ENCODE assay signal across 8 cellular contexts in genomic region chrX:48520976-48521352, GRCh38. TPM values are rescaled to one million over a fixed set of nuclear protein-coding genes. Genes with fewer than 3 reads are reported as not detected.
DNase-seq lines count a peak whose midpoint lies in the region; TF ChIP-seq lines count a peak whose summit lies in the region.

No MANE protein-coding gene starts in this region.

- H3K4me3 ChIP-seq in Peyer's patch = peak overlapping the region; percentile 47 to 80 (median 68)
- peak overlapping the region; percentile 61 to 68 (median 64) for H3K4me3 ChIP-seq in esophagus squamous epithelium
- H3K4me3 ChIP-seq in smooth muscle cell = peak overlapping the region; percentile 59
- peak overlapping the region in 1 of 2 donors; percentile 79 for H3K4me3 ChIP-seq in ascending aorta

- 17 to 40% methylated on average over 2 of the region's 2 CpGs for WGBS in esophagus squamous epithelium, 2 donors
- WGBS in smooth muscle cell (ENCODE audit: low lambda C conversion rate) = 57% methylated on average over 2 of the region's 2 CpGs

- H3K9ac ChIP-seq in smooth muscle cell (ENCODE audit: low read depth) = no peak overlapping the region

- H3F3A ChIP-seq in smooth muscle cell (ENCODE audit: low read depth) = no peaks in the 10 kb centered on the region

- H3K79me2 ChIP-seq in smooth muscle cell (ENCODE audit: low read depth) = peaks cover 6% of the 10 kb centered on the region

- intact Hi-C loops in esophagus squamous epithelium (cut with DNase I) (no loop called here), ascending aorta (cut with DNase I) (loop anchor here (1.0 to 5.0 kb wide), 2 partner anchors 18 to 44 kb away; partner anchors contain the start of genes FTSJ1 and TBC1D25)

- peaks cover 0 to 11% (median 0%) of the 10 kb centered on the region in 4 donors for H3K4me1 ChIP-seq in Peyer's patch
- H3K4me1 ChIP-seq in esophagus squamous epithelium = peaks cover 0 to 18% (median 4%) of the 10 kb centered on the region in 3 donors
- no peaks in the 10 kb centered on the region for H3K4me1 ChIP-seq in smooth muscle cell (ENCODE audit: low read depth)
- no peaks in the 10 kb centered on the region for H3K4me1 ChIP-seq in ascending aorta

- TF ChIP-seq POLR2A in Peyer's patch (IDR thresholded peaks at IDR 0.05) = no peak
- TF ChIP-seq POLR2A in esophagus squamous epithelium (IDR thresholded peaks at IDR 0.05) = no peak

- no peaks in the 10 kb centered on the region for H4K20me1 ChIP-seq in smooth muscle cell (ENCODE audit: low read depth)

- H3K27me3 ChIP-seq in Peyer's patch (no peaks in the 10 kb centered on the region), esophagus squamous epithelium (no peaks in the 10 kb centered on the region), smooth muscle cell (ENCODE audit: low read depth) (no peaks in the 10 kb centered on the region), ascending aorta (no peaks in the 10 kb centered on the region)

- H3K27ac ChIP-seq in Peyer's patch = peak overlapping the region; percentile 77 to 93 (median 88)
- H3K27ac ChIP-seq in esophagus squamous epithelium = peak overlapping the region; percentile 84 to 88 (median 86)
- no peak overlapping the region for H3K27ac ChIP-seq in smooth muscle cell (ENCODE audit: low read depth)
- no peak overlapping the region for H3K27ac ChIP-seq in ascending aorta

- H2AFZ ChIP-seq in smooth muscle cell (ENCODE audit: low read depth) = no peak overlapping the region

- H3K9me3 ChIP-seq in Peyer's patch (no peaks in the 10 kb centered on the region), esophagus squamous epithelium (no peaks in the 10 kb centered on the region), smooth muscle cell (replicated peaks; ENCODE audit: low read depth) (no peaks in the 10 kb centered on the region), ascending aorta (no peaks in the 10 kb centered on the region)

- TF ChIP-seq CTCF in Peyer's patch (IDR thresholded peaks at IDR 0.05) (no peak), esophagus squamous epithelium (IDR thresholded peaks at IDR 0.05) (no peak), smooth muscle cell (IDR thresholded peaks at IDR 0.05; ENCODE audit: borderline replicate concordance, insufficient read depth, poor library complexity, severe bottlenecking) (no peak), ascending aorta (IDR thresholded peaks at IDR 0.05) (no peak)

- DNase-seq in NCI-H748 (lab: John Stamatoyannopoulos, UW; ENCODE audit: unreplicated experiment) (peak; percentile 67), NCI-H748 treated with DMSO at 0.1 percent for 48 hours (lab: John Stamatoyannopoulos, UW) (no peak), Peyer's patch (no peak), esophagus squamous epithelium (lab: John Stamatoyannopoulos, UW) (no peak), smooth muscle cell (lab: John Stamatoyannopoulos, UW; ENCODE audit: unreplicated experiment) (no peak), ascending aorta (ENCODE audit: low spot score in 2 of 2) (no peak), NOMO-1 treated with dmso at 0.1 percent for 144 hours (lab: John Stamatoyannopoulos, UW; ENCODE audit: unreplicated experiment) (no peak), T1000 (lab: John Stamatoyannopoulos, UW) (no peak)

- H3K4me2 ChIP-seq in smooth muscle cell = peak overlapping the region; percentile 88

- H3K36me3 ChIP-seq in Peyer's patch (no peaks in the 10 kb centered on the region), esophagus squamous epithelium (peaks cover 0 to 24% (median 0%) of the 10 kb centered on the region in 3 donors), smooth muscle cell (ENCODE audit: low read depth) (no peaks in the 10 kb centered on the region), ascending aorta (peaks cover under 1 to 3% of the 10 kb centered on the region in 2 donors)

RNA-seq across cellular contexts. Expression of gene EBP, which starts 0.6 kb away (rescaled TPM):
- total RNA-seq in Peyer's patch = 100 to 1,000 TPM in 3 of 4 donors, 10 to 100 TPM in 1; 47.0 to 189 (median 134) TPM
- 100 to 1,000 TPM in 1 of 4 donors, 10 to 100 TPM in 3; 60.8 to 119 (median 87.1) TPM for total RNA-seq in esophagus squamous epithelium
- total RNA-seq in smooth muscle cell = 49.1 and 63.0 TPM in 2 replicates
- polyA plus RNA-seq in smooth muscle cell = 85.5 and 99.8 TPM in 2 replicates
- 76.2 TPM for total RNA-seq in ascending aorta

RNA-seq across cellular contexts. Expression of gene PORCN, which starts 12.2 kb away (rescaled TPM):
- total RNA-seq in Peyer's patch = 10 to 100 TPM in 1 of 4 donors, 1 to 10 TPM in 3; 3.7 to 11.4 (median 5.2) TPM
- 10 to 100 TPM; 11.2 to 25.8 (median 17.6) TPM for total RNA-seq in esophagus squamous epithelium
- 25.1 and 25.5 TPM in 2 replicates for total RNA-seq in smooth muscle cell
- 14.8 and 23.2 TPM in 2 replicates for polyA plus RNA-seq in smooth muscle cell
- 6.2 TPM for total RNA-seq in ascending aorta

RNA-seq across cellular contexts. Expression of gene TBC1D25, which starts 18.6 kb away (rescaled TPM):
- total RNA-seq in Peyer's patch (10 to 100 TPM in 2 of 4 donors, 1 to 10 TPM in 2; 9.3 to 14.9 (median 11.3) TPM), esophagus squamous epithelium (10 to 100 TPM in 1 of 4 donors, 1 to 10 TPM in 3; 5.5 to 11.7 (median 8.5) TPM), smooth muscle cell (3.8 and 4.5 TPM in 2 replicates), ascending aorta (8.2 TPM)
- 9.7 and 9.8 TPM in 2 replicates for polyA plus RNA-seq in smooth muscle cell

RNA-seq across cellular contexts. Expression of gene FTSJ1, which starts 45.0 kb away (rescaled TPM):
- total RNA-seq in Peyer's patch = 10 to 100 TPM; 12.5 to 67.7 (median 26.4) TPM
- 10 to 100 TPM; 33.4 to 61.8 (median 45.8) TPM for total RNA-seq in esophagus squamous epithelium
- 60.6 and 78.9 TPM in 2 replicates for total RNA-seq in smooth muscle cell
- 80.8 and 82.4 TPM in 2 replicates for polyA plus RNA-seq in smooth muscle cell
- 159 TPM for total RNA-seq in ascending aorta

RNA-seq across cellular contexts. Expression of gene SLC38A5, which starts 50.9 kb away (rescaled TPM):
- total RNA-seq in Peyer's patch (10 to 100 TPM in 3 of 4 donors, 1 to 10 TPM in 1; 9.1 to 26.4 (median 10.9) TPM), esophagus squamous epithelium (10 to 100 TPM in 3 of 4 donors, 1 to 10 TPM in 1; 9.6 to 25.4 (median 24.7) TPM), smooth muscle cell (69.4 and 79.0 TPM in 2 replicates), ascending aorta (39.6 TPM)
- 68.7 and 88.7 TPM in 2 replicates for polyA plus RNA-seq in smooth muscle cell

Comparison
In these comparisons a context has a peak if more than half of its experiments do, and no peak if none do; other contexts are left out.
1. H3K27ac ChIP-seq: peak in Peyer's patch (4 of 4) and esophagus squamous epithelium (4 of 4); none in smooth muscle cell (single experiment) and ascending aorta (0 of 2).